In the genomic region with DNA sequence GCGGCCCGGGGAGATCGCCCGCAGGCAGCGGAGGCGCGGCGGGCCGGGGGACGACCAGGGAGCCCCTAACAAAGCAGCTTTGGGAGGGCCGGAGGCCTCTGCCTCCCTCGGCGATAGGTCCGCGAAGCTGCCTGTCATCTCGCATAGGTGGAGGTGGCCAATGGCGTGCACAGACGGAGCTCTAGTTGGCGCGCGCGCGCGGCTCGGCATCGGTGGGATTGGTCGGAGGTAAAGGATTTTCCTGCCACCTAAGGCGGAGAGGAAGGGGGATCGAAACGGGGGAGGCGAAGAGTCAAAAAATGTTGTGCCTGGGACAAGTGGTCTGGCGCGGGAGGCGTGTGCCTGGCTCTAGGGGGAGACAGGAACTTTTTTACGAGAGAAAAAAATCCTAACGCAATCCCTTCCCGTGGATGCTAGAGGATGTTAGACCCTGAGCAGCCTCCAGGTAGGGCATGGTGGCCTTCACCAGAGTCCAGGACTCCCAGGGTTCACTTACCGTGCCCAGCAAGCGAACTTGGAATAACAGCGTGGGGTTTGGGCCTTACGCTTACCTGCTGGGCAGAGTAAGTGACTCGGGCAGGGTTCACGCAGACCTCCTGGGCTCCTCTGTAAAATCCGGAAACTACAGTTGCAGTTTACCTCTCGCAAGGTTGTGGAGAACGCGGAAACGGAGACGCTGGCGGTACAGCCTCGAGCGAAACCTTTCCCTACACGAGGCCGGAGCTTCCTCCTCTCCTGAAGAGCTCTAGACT, we compare ENCODE assay signal across 8 cellular contexts.
DNase-seq lines count a peak whose midpoint lies in the region; ATAC-seq and TF ChIP-seq lines count a peak whose summit lies in the region.

No MANE protein-coding gene starts in this region.

- H3K27me3 Mint-ChIP-seq in nephron (ENCODE audit: low read depth): peaks cover 31% of the 10 kb centered on the region

- no peak for TF ChIP-seq CTCF in fibroblast of lung (conservative IDR thresholded peaks at IDR 0.05 in 1 of 2, IDR thresholded peaks at IDR 0.05 in 1 of 2; ENCODE audit: low read depth in 1 of 2, low read length in 2 of 2)
- TF ChIP-seq CTCF in nephron (IDR thresholded peaks at IDR 0.05; ENCODE audit: unreplicated experiment in 3 of 3): no peak

- DNase-seq in NT2/D1 (ENCODE audit: low read depth, low spot score) (peak; percentile 97), fibroblast of lung (ENCODE audit: low read depth in 2 of 2) (peak; percentile 92 to 97)
- DNase-seq in activated T-helper 1 cell treated with anti-CD3 and anti-CD28 coated beads, Interleukin-2, amount 50 U/mL, for 16 hours (ENCODE audit: low read depth in 1 of 2, low spot score in 1 of 2): peak; percentile 75 to 79
- DNase-seq in stimulated activated naive CD4-positive, alpha-beta T cell (lab: John Stamatoyannopoulos, UW): peak; percentile 87 to 98 (median 95)

- peaks cover 0 to 36% (median 0%) of the 10 kb centered on the region in 11 experiments; a peak in 9 of 22 replicates for H4K20me1 ChIP-seq in BLaER1 treated with 17β-estradiol and CSF1 and Interleukin-3, amounts not matched to agents 10 nM and 100 nM
- H4K20me1 ChIP-seq in fibroblast of lung (ENCODE audit: control insufficient read depth, extremely low read depth, insufficient read depth, low read length): no peaks in the 10 kb centered on the region

- H3K9me3 ChIP-seq in BLaER1 treated with 17β-estradiol and CSF1 and Interleukin-3, amounts not matched to agents 10 nM and 100 nM (replicated peaks in 1 of 11): no peaks in the 10 kb centered on the region
- no peaks in the 10 kb centered on the region for H3K9me3 ChIP-seq in NT2/D1 (ENCODE audit: insufficient read depth, low read length)
- no peaks in the 10 kb centered on the region for H3K9me3 ChIP-seq in fibroblast of lung (ENCODE audit: control insufficient read depth, insufficient read depth, low read depth, low read length)

- peaks cover 18 to 47% (median 41%) of the 10 kb centered on the region in 10 experiments for H3K4me1 ChIP-seq in BLaER1 treated with 17β-estradiol and CSF1 and Interleukin-3, amounts not matched to agents 10 nM and 100 nM
- H3K4me1 ChIP-seq in NT2/D1 (ENCODE audit: insufficient read depth, insufficient read length) (peaks cover 2% of the 10 kb centered on the region), fibroblast of lung (ENCODE audit: control insufficient read depth, extremely low read depth, insufficient read depth, low read length) (no peaks in the 10 kb centered on the region)

- peak overlapping the region; percentile 88 to 90 (median 88) for H3K4me3 Mint-ChIP-seq in nephron

- peaks cover 11 to 28% (median 15%) of the 10 kb centered on the region in 11 experiments; a peak in 16 of 22 replicates for H3K27me3 ChIP-seq in BLaER1 treated with 17β-estradiol and CSF1 and Interleukin-3, amounts not matched to agents 10 nM and 100 nM
- peaks cover 8% of the 10 kb centered on the region for H3K27me3 ChIP-seq in NT2/D1 (ENCODE audit: insufficient read depth, insufficient read length)
- H3K27me3 ChIP-seq in fibroblast of lung (ENCODE audit: control insufficient read depth, insufficient read depth, low read length): peaks cover 12% of the 10 kb centered on the region

- H3K79me2 ChIP-seq in fibroblast of lung (ENCODE audit: control insufficient read depth, insufficient read depth, low read length): no peaks in the 10 kb centered on the region

- H3K36me3 ChIP-seq in BLaER1 treated with 17β-estradiol and CSF1 and Interleukin-3, amounts not matched to agents 10 nM and 100 nM: peaks cover 0 to 6% (median 0%) of the 10 kb centered on the region in 11 experiments; a peak in 1 of 22 replicates
- no peaks in the 10 kb centered on the region for H3K36me3 ChIP-seq in NT2/D1 (ENCODE audit: insufficient read depth, insufficient read length, low read length)
- no peaks in the 10 kb centered on the region for H3K36me3 ChIP-seq in fibroblast of lung (ENCODE audit: control insufficient read depth, insufficient read depth, low read length)

- H3K27ac ChIP-seq in BLaER1 treated with 17β-estradiol and CSF1 and Interleukin-3, amounts not matched to agents 10 nM and 100 nM: peak overlapping the region in 9 of 11 experiments; percentile 48 to 91 (median 83); a peak in 18 of 22 replicates
- H3K27ac ChIP-seq in fibroblast of lung (ENCODE audit: insufficient read depth, low read length): no peak overlapping the region

- ATAC-seq in GM19452 (IDR thresholded peaks at IDR 0.05; ENCODE audit: unreplicated experiment) (peak; percentile 77), HG03571 (IDR thresholded peaks at IDR 0.05; ENCODE audit: unreplicated experiment) (peak; percentile 71)

- peaks cover 4% of the 10 kb centered on the region for H3K36me3 Mint-ChIP-seq in nephron (ENCODE audit: low read depth)

- peak overlapping the region; percentile 16 to 78 (median 49) for H3K27ac Mint-ChIP-seq in nephron

- H3K4me1 Mint-ChIP-seq in nephron: peaks cover 23% of the 10 kb centered on the region

- H3K4me3 ChIP-seq in BLaER1 treated with 17β-estradiol and CSF1 and Interleukin-3, amounts not matched to agents 10 nM and 100 nM: peak overlapping the region; percentile 59 to 84 (median 76)
- peak overlapping the region; percentile 95 for H3K4me3 ChIP-seq in NT2/D1 (ENCODE audit: insufficient read length, low read depth)
- peak overlapping the region in 1 of 4 experiments; percentile 55 for H3K4me3 ChIP-seq in fibroblast of lung (replicated peaks in 1 of 4; ENCODE audit: control extremely low read depth in 1 of 4, insufficient read depth in 1 of 4, low read depth in 3 of 4, low read length in 4 of 4)

- no peak overlapping the region for H2AFZ ChIP-seq in fibroblast of lung (ENCODE audit: low read length)

- peak overlapping the region; percentile 5 to 87 (median 82); a peak in 21 of 22 replicates for H3K9ac ChIP-seq in BLaER1 treated with 17β-estradiol and CSF1 and Interleukin-3, amounts not matched to agents 10 nM and 100 nM
- H3K9ac ChIP-seq in NT2/D1 (ENCODE audit: insufficient read length, low read depth) (peak overlapping the region; percentile 85), fibroblast of lung (ENCODE audit: insufficient read depth, low read length) (no peak overlapping the region)

- peak overlapping the region; percentile 90 to 99 (median 95) for H3K4me2 ChIP-seq in BLaER1 treated with 17β-estradiol and CSF1 and Interleukin-3, amounts not matched to agents 10 nM and 100 nM
- H3K4me2 ChIP-seq in fibroblast of lung (ENCODE audit: extremely low read depth, insufficient read depth, low read length): peak overlapping the region; percentile 51

- no peaks in the 10 kb centered on the region for H3K9me3 Mint-ChIP-seq in nephron
